ENCODE assay signal across 9 cellular contexts in genomic region chr11:67312187-67313021, GRCh38. TPM values are rescaled to one million over a fixed set of nuclear protein-coding genes. Genes with fewer than 3 reads are reported as not detected.
DNase-seq lines count a peak whose midpoint lies in the region; ATAC-seq and TF ChIP-seq lines count a peak whose summit lies in the region.
"Had no signal": no experiment of that assay in that cellular context is flagged by ENCODE, and none has a peak within 500 bp of the region (broad histone marks: within the 10 kb centered on the region; RNA-seq: fewer than 3 reads in every experiment).

No MANE protein-coding gene starts in this region.

- H3K4me3 ChIP-seq in upper lobe of right lung = no peak overlapping the region
- H3K4me3 ChIP-seq in left ventricle myocardium inferior = no peak overlapping the region

- intact Hi-C loops in upper lobe of right lung (cut with DNase I) (no loop called here), left ventricle myocardium inferior (cut with micrococcal nuclease) (no loop called here)

- H3K27me3 ChIP-seq in upper lobe of right lung (no peaks in the 10 kb centered on the region), left ventricle myocardium inferior (ENCODE audit: low read depth) (no peaks in the 10 kb centered on the region)
- H3K27me3 ChIP-seq: brain microvascular endothelial cell had no signal

- H3K27ac ChIP-seq in upper lobe of right lung (no peak overlapping the region), left ventricle myocardium inferior (replicated peaks) (no peak overlapping the region)
- H3K27ac ChIP-seq: brain microvascular endothelial cell had no signal

- no peak for ATAC-seq in left lobe of liver
- peak; percentile 18 for ATAC-seq in upper lobe of right lung
- ATAC-seq in GM18517 (IDR thresholded peaks at IDR 0.05; ENCODE audit: unreplicated experiment) = no peak
- no peak for ATAC-seq in GM21390 (IDR thresholded peaks at IDR 0.05; ENCODE audit: unreplicated experiment)

- H3K36me3 ChIP-seq in upper lobe of right lung (peaks cover 27% of the 10 kb centered on the region), left ventricle myocardium inferior (peaks cover 13% of the 10 kb centered on the region)

- TF ChIP-seq CTCF in upper lobe of right lung (IDR thresholded peaks at IDR 0.05) (no peak), left ventricle myocardium inferior (IDR thresholded peaks at IDR 0.05; ENCODE audit: borderline replicate concordance) (no peak)

- H3K4me1 ChIP-seq in upper lobe of right lung (peaks cover 7% of the 10 kb centered on the region), left ventricle myocardium inferior (peaks cover 10% of the 10 kb centered on the region)

- DNase-seq in activated naive CD4-positive, alpha-beta T cell treated with Interleukin-2 at 50 U/mL for 16 hours = peak; percentile 54
- DNase-seq in activated naive CD4-positive, alpha-beta T cell (lab: John Stamatoyannopoulos, UW) = no peak
- DNase-seq in activated T-cell treated with anti-CD3 and anti-CD28 coated beads for 48 hours (ENCODE audit: low read depth) (peak; percentile 19), left lobe of liver (ENCODE audit: low spot score) (peak; percentile 54), upper lobe of right lung (peak; percentile 71), left ventricle myocardium inferior (no peak)
- DNase-seq: brain microvascular endothelial cell had no signal

- no peaks in the 10 kb centered on the region for H3K9me3 ChIP-seq in upper lobe of right lung
- no peaks in the 10 kb centered on the region for H3K9me3 ChIP-seq in left ventricle myocardium inferior (replicated peaks)

RNA-seq across cellular contexts. Expression of gene SSH3, which starts 9.1 kb away (rescaled TPM):
- total RNA-seq in left lobe of liver = 18.2 TPM
- total RNA-seq in upper lobe of right lung = 36.4 TPM
- total RNA-seq in left ventricle myocardium inferior = 14.9 TPM

RNA-seq across cellular contexts. Expression of gene ANKRD13D, which starts 23.3 kb away (rescaled TPM):
- total RNA-seq in left lobe of liver = 9.8 TPM
- total RNA-seq in upper lobe of right lung = 59.4 TPM
- total RNA-seq in left ventricle myocardium inferior = 11.8 TPM

RNA-seq across cellular contexts. Expression of gene POLD4, which starts 40.9 kb away (rescaled TPM):
- 96.6 TPM for total RNA-seq in left lobe of liver
- 69.3 TPM for total RNA-seq in upper lobe of right lung
- 47.0 TPM for total RNA-seq in left ventricle myocardium inferior

RNA-seq across cellular contexts. Expression of gene GRK2, which starts 46.1 kb away (rescaled TPM):
- 29.0 TPM for total RNA-seq in left lobe of liver
- 98.4 TPM for total RNA-seq in upper lobe of right lung
- 53.8 TPM for total RNA-seq in left ventricle myocardium inferior

Comparison
In these comparisons a context has a peak if more than half of its experiments do, and no peak if none do; other contexts are left out.
1. DNase-seq: peak in activated naive CD4-positive, alpha-beta T cell treated with Interleukin-2 at 50 U/mL for 16 hours (single experiment), activated T-cell treated with anti-CD3 and anti-CD28 coated beads for 48 hours (single experiment), left lobe of liver (single experiment) and upper lobe of right lung (single experiment); none in activated naive CD4-positive, alpha-beta T cell (0 of 4) and left ventricle myocardium inferior (single experiment).